ENCODE assay signal across 25 cellular contexts in genomic region chr10:91435241-91435640, GRCh38. TPM values are rescaled to one million over a fixed set of nuclear protein-coding genes. Genes with fewer than 3 reads are reported as not detected.
A peak's percentile ranks its signal among the peaks of the same experiment; 100 is the strongest.
DNase-seq lines count a peak whose midpoint lies in the region; ATAC-seq, FAIRE-seq and TF ChIP-seq lines count a peak whose summit lies in the region.
"Had no signal": no experiment of that assay in that cellular context is flagged by ENCODE, and none has a peak within 500 bp of the region (broad histone marks: within the 10 kb centered on the region; RNA-seq: fewer than 3 reads in every experiment).

No MANE protein-coding gene starts in this region.

- ATAC-seq in psoas muscle (peak; percentile 51 to 97 (median 93)), Right ventricle myocardium inferior (no peak), GM18519 (IDR thresholded peaks at IDR 0.05; ENCODE audit: low FRiP score, unreplicated experiment) (no peak), HG03095 (IDR thresholded peaks at IDR 0.05; ENCODE audit: unreplicated experiment) (no peak), HG03571 (IDR thresholded peaks at IDR 0.05; ENCODE audit: unreplicated experiment) (no peak)
- ATAC-seq: CD8-positive, alpha-beta T cell; HCT116 had no signal

- H3K4me3 Mint-ChIP-seq in astrocyte (ENCODE audit: unreplicated experiment) = no peak overlapping the region
- H3K4me3 Mint-ChIP-seq: B cell; CD4-positive, CD25-positive, alpha-beta regulatory T cell; CD8-positive, alpha-beta T cell; H9 had no signal

- H3K36me3 ChIP-seq in astrocyte (ENCODE audit: insufficient read depth, low read length) = no peaks in the 10 kb centered on the region
- no peaks in the 10 kb centered on the region for H3K36me3 ChIP-seq in keratinocyte (ENCODE audit: control insufficient read depth in 2 of 2, extremely low read depth in 1 of 2, insufficient read depth in 2 of 2, low read length in 2 of 2)
- no peaks in the 10 kb centered on the region for H3K36me3 ChIP-seq in psoas muscle (ENCODE audit: insufficient read depth in 1 of 2, low read depth in 1 of 2)

- dilution Hi-C loops in keratinocyte (cut with MboI; ENCODE audit: extremely low pct_ligation_motif_present, low sequenced_read_pairs) = no loop called here

- no peak overlapping the region for H3K27ac ChIP-seq in astrocyte (ENCODE audit: low read depth, low read length)
- no peak overlapping the region for H3K27ac ChIP-seq in keratinocyte (ENCODE audit: control insufficient read depth, insufficient read depth, low read length)
- no peak overlapping the region for H3K27ac ChIP-seq in psoas muscle
- H3K27ac ChIP-seq: 22Rv1, BLaER1, C4-2B had no signal

- intact Hi-C loops in psoas muscle (cut with DNase I) = no loop called here
- intact Hi-C loops in Right ventricle myocardium inferior (cut with DNase I) = no loop called here

- TF ChIP-seq CTCF in astrocyte (IDR thresholded peaks at IDR 0.05; ENCODE audit: insufficient read depth, low read depth, low read length) (no peak), keratinocyte (optimal IDR thresholded peaks at IDR 0.05 in 1 of 3, IDR thresholded peaks at IDR 0.05 in 1 of 3, conservative IDR thresholded peaks at IDR 0.05 in 1 of 3; ENCODE audit: extremely low read depth in 1 of 3, insufficient read depth in 2 of 3, low read length in 3 of 3) (no peak), psoas muscle (IDR thresholded peaks at IDR 0.05) (no peak)

- no peaks in the 10 kb centered on the region for H3K27me3 ChIP-seq in astrocyte (ENCODE audit: insufficient read depth, low read length)
- H3K27me3 ChIP-seq in keratinocyte (ENCODE audit: control insufficient read depth, extremely low read depth, insufficient read depth, low read length) = no peaks in the 10 kb centered on the region
- no peaks in the 10 kb centered on the region for H3K27me3 ChIP-seq in psoas muscle (ENCODE audit: insufficient read depth in 3 of 3, low read length in 2 of 3)
- H3K27me3 ChIP-seq: BLaER1 had no signal

- H3K36me3 Mint-ChIP-seq in astrocyte (ENCODE audit: low read depth, unreplicated experiment) = no peaks in the 10 kb centered on the region

- peaks cover 8% of the 10 kb centered on the region for H3K4me1 ChIP-seq in astrocyte (ENCODE audit: insufficient read depth, low read length)
- no peaks in the 10 kb centered on the region for H3K4me1 ChIP-seq in keratinocyte (ENCODE audit: control insufficient read depth, extremely low read depth, insufficient read depth, low read length)
- peaks cover 12% of the 10 kb centered on the region for H3K4me1 ChIP-seq in psoas muscle
- H3K4me1 ChIP-seq: BLaER1, Caco-2 had no signal

- peak; percentile 43 for FAIRE-seq in H54 (lab: Jason Lieb, UNC)
- no peak for FAIRE-seq in astrocyte (lab: Jason Lieb, UNC)
- peak; percentile 13 for FAIRE-seq in keratinocyte (lab: Jason Lieb, UNC)
- FAIRE-seq: A204.1, G401.6, GM12892, GM19239, H1 had no signal

- H3K4me3 ChIP-seq in astrocyte (ENCODE audit: insufficient read depth, low read depth, low read length) (no peak overlapping the region), keratinocyte (ENCODE audit: control insufficient read depth in 2 of 3, extremely low read depth in 1 of 3, insufficient read depth in 2 of 3, low read depth in 1 of 3, low read length in 3 of 3) (no peak overlapping the region), psoas muscle (no peak overlapping the region)
- H3K4me3 ChIP-seq: BLaER1, GM23248 had no signal

- peaks cover 2% of the 10 kb centered on the region for H3K9me3 Mint-ChIP-seq in astrocyte (ENCODE audit: unreplicated experiment)
- H3K9me3 Mint-ChIP-seq: CD8-positive, alpha-beta T cell had no signal

- H3K79me2 ChIP-seq in astrocyte (ENCODE audit: insufficient read depth, low read length) = peaks cover 12% of the 10 kb centered on the region
- H3K79me2 ChIP-seq in keratinocyte (ENCODE audit: control insufficient read depth, insufficient read depth, low read length) = no peaks in the 10 kb centered on the region

- DNase-seq in H54 (ENCODE audit: insufficient read length, low spot score) (no peak), astrocyte (ENCODE audit: low read depth) (no peak), keratinocyte (ENCODE audit: low read depth, low spot score) (no peak), psoas muscle (peak in 1 of 2 donors; percentile 58), Right ventricle myocardium inferior (ENCODE audit: missing footprints) (no peak)
- DNase-seq: Caco-2; CD4-positive, CD25-positive, alpha-beta regulatory T cell; CD8-positive, alpha-beta T cell; DMS153; DND-41; GM23248; H9 had no signal

- H3K9me3 ChIP-seq in astrocyte (ENCODE audit: insufficient read depth, low read depth, low read length) = no peaks in the 10 kb centered on the region
- no peaks in the 10 kb centered on the region for H3K9me3 ChIP-seq in keratinocyte (ENCODE audit: control insufficient read depth, low read depth, low read length)
- no peaks in the 10 kb centered on the region for H3K9me3 ChIP-seq in psoas muscle
- H3K9me3 ChIP-seq: Caco-2 had no signal

- no peak overlapping the region for H3K9ac ChIP-seq in astrocyte (ENCODE audit: low read length)
- H3K9ac ChIP-seq in keratinocyte (ENCODE audit: control insufficient read depth, extremely low read depth, insufficient read depth, low read length) = no peak overlapping the region
- H3K9ac ChIP-seq: BLaER1, GM23248 had no signal

- H4K20me1 ChIP-seq in astrocyte (ENCODE audit: insufficient read depth, low read length) (peaks cover 3% of the 10 kb centered on the region), keratinocyte (ENCODE audit: control insufficient read depth, extremely low read depth, insufficient read depth, low read length) (no peaks in the 10 kb centered on the region)
- H4K20me1 ChIP-seq: BLaER1 had no signal

- WGBS in psoas muscle, 3 donors = 49 to 83% (median 58%) methylated on average over 2 of the region's 2 CpGs

- H3K27me3 Mint-ChIP-seq in astrocyte (ENCODE audit: low read depth, unreplicated experiment) = no peaks in the 10 kb centered on the region
- H3K27me3 Mint-ChIP-seq: B cell; CD4-positive, CD25-positive, alpha-beta regulatory T cell had no signal

- H2AFZ ChIP-seq in astrocyte (ENCODE audit: low read depth, low read length) (no peak overlapping the region), keratinocyte (ENCODE audit: control insufficient read depth, low read length) (no peak overlapping the region)
- H2AFZ ChIP-seq: GM23248 had no signal

- H3K4me1 Mint-ChIP-seq in astrocyte (ENCODE audit: low read depth, unreplicated experiment) = peaks cover 18% of the 10 kb centered on the region
- H3K4me1 Mint-ChIP-seq: H9 had no signal

- no peak for TF ChIP-seq POLR2A in H54 (IDR thresholded peaks at IDR 0.05; ENCODE audit: low read depth, low read length)

- peak overlapping the region; percentile 48 for H3K27ac Mint-ChIP-seq in astrocyte (ENCODE audit: unreplicated experiment)
- H3K27ac Mint-ChIP-seq: B cell; CD4-positive, CD25-positive, alpha-beta regulatory T cell; CD8-positive, alpha-beta T cell; H9 had no signal

- no peaks in the 10 kb centered on the region for H3K9me1 ChIP-seq in keratinocyte (ENCODE audit: control insufficient read depth, extremely low read depth, insufficient read depth, low read length)

- H3K4me2 ChIP-seq in astrocyte (ENCODE audit: low read length) (no peak overlapping the region), keratinocyte (ENCODE audit: control insufficient read depth, extremely low read depth, insufficient read depth, low read depth, low read length) (no peak overlapping the region)
- H3K4me2 ChIP-seq: BLaER1 had no signal

RNA-seq across cellular contexts. Expression of gene HECTD2, which starts 25.1 kb away (rescaled TPM):
- total RNA-seq in astrocyte (11.9 and 15.4 TPM in 2 replicates), psoas muscle (10 to 100 TPM in 2 of 4 donors, 1 to 10 TPM in 2; 5.9 to 15.0 (median 10.8) TPM), Right ventricle myocardium inferior (2.5 TPM)
- polyA plus RNA-seq in keratinocyte (1.00 to 2.2 TPM (median 2.0 TPM) in 3 replicates), psoas muscle (1 to 10 TPM; 1.7 to 6.8 (median 2.0) TPM)
- polyA plus RNA-seq in keratinocyte (2011; ENCODE audit: low read depth) = 0.82 TPM
- polyA plus RNA-seq in keratinocyte (2011; cell fraction: cytosol; rRNA removed) = 0.57 and 1.5 TPM in 2 replicates
- 2.6 and 3.2 TPM in 2 replicates for polyA plus RNA-seq in keratinocyte (2011; cell fraction: nucleus; rRNA removed)
- polyA plus RNA-seq in keratinocyte (2012; ENCODE audit: low replicate concordance) = 1.00 and 1.3 TPM in 2 replicates
- 1.8 to 4.7 TPM (median 2.6 TPM) in 3 replicates for polyA minus RNA-seq in keratinocyte
- polyA minus RNA-seq in keratinocyte (2011; cell fraction: cytosol; rRNA and poly(A)+ RNA removed) = 0.96 TPM
- 2.1 and 3.5 TPM in 2 replicates for polyA minus RNA-seq in keratinocyte (2011; cell fraction: nucleus; rRNA and poly(A)+ RNA removed)

Comparison
In these comparisons a context has a peak if more than half of its experiments do, and no peak if none do; other contexts are left out.
1. ATAC-seq: peak in psoas muscle (4 of 4); none in Right ventricle myocardium inferior (single experiment), GM18519 (single experiment), HG03095 (single experiment) and HG03571 (single experiment).